In genomic region chr6:34425498-34426410, GRCh38 we compare ENCODE assay signal across 1 cellular context.
TF ChIP-seq lines count a peak whose summit lies in the region.

TSS of gene RPS10 (minus strand) at chr6:34426069. CDS start at chr6:34425221, 848 bp downstream.

TF ChIP-seq in HEK293, 187 proteins besides CTCF, POLR2A, EP300 and RAD21 (continued from another document):
- TF ChIP-seq PRDM4 (tag by site-specific recombination; IDR thresholded peaks at IDR 0.05): peak; percentile 72
- no peak; the same call in 1 of the 2 replicates for TF ChIP-seq ZNF449 (tag by site-specific recombination; IDR thresholded peaks at IDR 0.05)
- no peak for TF ChIP-seq ZNF624 (tag by site-specific recombination; IDR thresholded peaks at IDR 0.05)
- TF ChIP-seq, protein P1, sequence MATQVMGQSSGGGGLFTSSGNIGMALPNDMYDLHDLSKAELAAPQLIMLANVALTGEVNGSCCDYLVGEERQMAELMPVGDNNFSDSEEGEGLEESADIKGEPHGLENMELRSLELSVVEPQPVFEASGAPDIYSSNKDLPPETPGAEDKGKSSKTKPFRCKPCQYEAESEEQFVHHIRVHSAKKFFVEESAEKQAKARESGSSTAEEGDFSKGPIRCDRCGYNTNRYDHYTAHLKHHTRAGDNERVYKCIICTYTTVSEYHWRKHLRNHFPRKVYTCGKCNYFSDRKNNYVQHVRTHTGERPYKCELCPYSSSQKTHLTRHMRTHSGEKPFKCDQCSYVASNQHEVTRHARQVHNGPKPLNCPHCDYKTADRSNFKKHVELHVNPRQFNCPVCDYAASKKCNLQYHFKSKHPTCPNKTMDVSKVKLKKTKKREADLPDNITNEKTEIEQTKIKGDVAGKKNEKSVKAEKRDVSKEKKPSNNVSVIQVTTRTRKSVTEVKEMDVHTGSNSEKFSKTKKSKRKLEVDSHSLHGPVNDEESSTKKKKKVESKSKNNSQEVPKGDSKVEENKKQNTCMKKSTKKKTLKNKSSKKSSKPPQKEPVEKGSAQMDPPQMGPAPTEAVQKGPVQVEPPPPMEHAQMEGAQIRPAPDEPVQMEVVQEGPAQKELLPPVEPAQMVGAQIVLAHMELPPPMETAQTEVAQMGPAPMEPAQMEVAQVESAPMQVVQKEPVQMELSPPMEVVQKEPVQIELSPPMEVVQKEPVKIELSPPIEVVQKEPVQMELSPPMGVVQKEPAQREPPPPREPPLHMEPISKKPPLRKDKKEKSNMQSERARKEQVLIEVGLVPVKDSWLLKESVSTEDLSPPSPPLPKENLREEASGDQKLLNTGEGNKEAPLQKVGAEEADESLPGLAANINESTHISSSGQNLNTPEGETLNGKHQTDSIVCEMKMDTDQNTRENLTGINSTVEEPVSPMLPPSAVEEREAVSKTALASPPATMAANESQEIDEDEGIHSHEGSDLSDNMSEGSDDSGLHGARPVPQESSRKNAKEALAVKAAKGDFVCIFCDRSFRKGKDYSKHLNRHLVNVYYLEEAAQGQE (tag by site-specific recombination; IDR thresholded peaks at IDR 0.05): peak; percentile 26; the same call in 1 of the 2 replicates
- no peak for TF ChIP-seq KLF17 (tag by site-specific recombination; IDR thresholded peaks at IDR 0.05)
- peak; percentile 12; the same call in 1 of the 2 replicates for TF ChIP-seq ZBTB21 (tag by site-specific recombination; IDR thresholded peaks at IDR 0.05)
- TF ChIP-seq SP3 (tag by site-specific recombination; IDR thresholded peaks at IDR 0.05): peak; percentile 78
- TF ChIP-seq FEZF1 (tag by site-specific recombination; IDR thresholded peaks at IDR 0.05): no peak
- TF ChIP-seq ZNF501 (tag by site-specific recombination; IDR thresholded peaks at IDR 0.05): peak; percentile 82; the same call in 1 of the 2 replicates
- no peak for TF ChIP-seq ZBTB1 (tag by site-specific recombination; IDR thresholded peaks at IDR 0.05)
- TF ChIP-seq ZIC2 (tag by site-specific recombination; IDR thresholded peaks at IDR 0.05): peak; percentile 86
- TF ChIP-seq ZNF248 (tag by site-specific recombination; IDR thresholded peaks at IDR 0.05): no peak
- TF ChIP-seq ZNF510 (tag by site-specific recombination; IDR thresholded peaks at IDR 0.05; ENCODE audit: insufficient replicate concordance): no peak
- TF ChIP-seq, protein P2, sequence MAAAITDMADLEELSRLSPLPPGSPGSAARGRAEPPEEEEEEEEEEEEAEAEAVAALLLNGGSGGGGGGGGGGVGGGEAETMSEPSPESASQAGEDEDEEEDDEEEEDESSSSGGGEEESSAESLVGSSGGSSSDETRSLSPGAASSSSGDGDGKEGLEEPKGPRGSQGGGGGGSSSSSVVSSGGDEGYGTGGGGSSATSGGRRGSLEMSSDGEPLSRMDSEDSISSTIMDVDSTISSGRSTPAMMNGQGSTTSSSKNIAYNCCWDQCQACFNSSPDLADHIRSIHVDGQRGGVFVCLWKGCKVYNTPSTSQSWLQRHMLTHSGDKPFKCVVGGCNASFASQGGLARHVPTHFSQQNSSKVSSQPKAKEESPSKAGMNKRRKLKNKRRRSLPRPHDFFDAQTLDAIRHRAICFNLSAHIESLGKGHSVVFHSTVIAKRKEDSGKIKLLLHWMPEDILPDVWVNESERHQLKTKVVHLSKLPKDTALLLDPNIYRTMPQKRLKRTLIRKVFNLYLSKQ (tag by site-specific recombination; IDR thresholded peaks at IDR 0.05; ENCODE audit: borderline replicate concordance): no peak
- no peak for TF ChIP-seq ZNF175 (tag by site-specific recombination; IDR thresholded peaks at IDR 0.05)
- no peak for TF ChIP-seq ZNF621 (tag by site-specific recombination; IDR thresholded peaks at IDR 0.05)
- TF ChIP-seq, protein P3, sequence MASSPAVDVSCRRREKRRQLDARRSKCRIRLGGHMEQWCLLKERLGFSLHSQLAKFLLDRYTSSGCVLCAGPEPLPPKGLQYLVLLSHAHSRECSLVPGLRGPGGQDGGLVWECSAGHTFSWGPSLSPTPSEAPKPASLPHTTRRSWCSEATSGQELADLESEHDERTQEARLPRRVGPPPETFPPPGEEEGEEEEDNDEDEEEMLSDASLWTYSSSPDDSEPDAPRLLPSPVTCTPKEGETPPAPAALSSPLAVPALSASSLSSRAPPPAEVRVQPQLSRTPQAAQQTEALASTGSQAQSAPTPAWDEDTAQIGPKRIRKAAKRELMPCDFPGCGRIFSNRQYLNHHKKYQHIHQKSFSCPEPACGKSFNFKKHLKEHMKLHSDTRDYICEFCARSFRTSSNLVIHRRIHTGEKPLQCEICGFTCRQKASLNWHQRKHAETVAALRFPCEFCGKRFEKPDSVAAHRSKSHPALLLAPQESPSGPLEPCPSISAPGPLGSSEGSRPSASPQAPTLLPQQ (tag by site-specific recombination; IDR thresholded peaks at IDR 0.05): peak; percentile 43
- TF ChIP-seq ZEB2 (tag by site-specific recombination; IDR thresholded peaks at IDR 0.05): peak; percentile 48; the same call in 1 of the 2 replicates
TF ChIP-seq in HEK293: peak in this region for 43.
